Comparison of ENCODE assay signal across 16 cellular contexts in genomic region chr12:76882367-76882766, GRCh38. TPM values are rescaled to one million over a fixed set of nuclear protein-coding genes. Genes with fewer than 3 reads are reported as not detected.
DNase-seq lines count a peak whose midpoint lies in the region; ATAC-seq, FAIRE-seq and TF ChIP-seq lines count a peak whose summit lies in the region.
"Had no signal": no experiment of that assay in that cellular context is flagged by ENCODE, and none has a peak within 500 bp of the region (broad histone marks: within the 10 kb centered on the region; RNA-seq: fewer than 3 reads in every experiment).

No MANE protein-coding gene starts in this region.

- no peaks in the 10 kb centered on the region for H3K27me3 Mint-ChIP-seq in astrocyte (ENCODE audit: low read depth, unreplicated experiment)
- no peaks in the 10 kb centered on the region for H3K27me3 Mint-ChIP-seq in nephron (ENCODE audit: low read depth)
- H3K27me3 Mint-ChIP-seq in type B pancreatic cell: no peaks in the 10 kb centered on the region
- H3K27me3 Mint-ChIP-seq in activated CD4-positive, alpha-beta T cell treated with anti-CD3 and anti-CD28 coated beads, Interleukin-2, amount 10 ng/mL, durations not matched to agents 7 days and 5 days: peaks cover 47% of the 10 kb centered on the region
- H3K27me3 Mint-ChIP-seq in activated naive CD8-positive, alpha-beta T cell treated with anti-CD3 and anti-CD28 coated beads for 36 hours: peaks cover 36% of the 10 kb centered on the region

- H3K79me2 ChIP-seq in astrocyte (ENCODE audit: insufficient read depth, low read length): peaks cover 11% of the 10 kb centered on the region

- H3K9me3 ChIP-seq in HEK293 (ENCODE audit: control insufficient read depth, insufficient read depth, low read depth, low read length) (no peaks in the 10 kb centered on the region), astrocyte (ENCODE audit: insufficient read depth, low read depth, low read length) (peaks cover 3% of the 10 kb centered on the region)
- H3K9me3 ChIP-seq: BLaER1 had no signal

- no peaks in the 10 kb centered on the region for H4K20me1 ChIP-seq in astrocyte (ENCODE audit: insufficient read depth, low read length)
- H4K20me1 ChIP-seq: BLaER1 had no signal

- no peaks in the 10 kb centered on the region for H3K36me3 ChIP-seq in HEK293 (ENCODE audit: control insufficient read depth in 2 of 2, insufficient read depth in 1 of 2, low read length in 2 of 2)
- H3K36me3 ChIP-seq in astrocyte (ENCODE audit: insufficient read depth, low read length): no peaks in the 10 kb centered on the region
- H3K36me3 ChIP-seq: BLaER1 had no signal

- DNase-seq in astrocyte (ENCODE audit: low read depth): no peak
- no peak for DNase-seq in type B pancreatic cell (ENCODE audit: extremely low spot score, unreplicated experiment)
- no peak for DNase-seq in activated CD4-positive, alpha-beta T cell treated with anti-CD3 and anti-CD28 coated beads, Interleukin-2, amount 10 ng/mL, durations not matched to agents 7 days and 5 days
- no peak for DNase-seq in activated naive CD8-positive, alpha-beta T cell treated with anti-CD3 and anti-CD28 coated beads for 36 hours
- DNase-seq: 8988T; Calu3; CD4-positive, alpha-beta memory T cell; DMS79 treated with DMSO at 0.1 percent for 48 hours; GF-D8; GOT3; H7 had no signal

- H3K4me1 ChIP-seq in HEK293 (ENCODE audit: control insufficient read depth, insufficient read depth, low read length) (peaks cover 22% of the 10 kb centered on the region), astrocyte (ENCODE audit: insufficient read depth, low read length) (peaks cover 12% of the 10 kb centered on the region)

- no peak for FAIRE-seq in astrocyte (lab: Jason Lieb, UNC)

- H3K27me3 ChIP-seq in astrocyte (ENCODE audit: insufficient read depth, low read length): no peaks in the 10 kb centered on the region

- TF ChIP-seq CTCF in HEK293 (tag by site-specific recombination; IDR thresholded peaks at IDR 0.05) (no peak), astrocyte (IDR thresholded peaks at IDR 0.05; ENCODE audit: insufficient read depth, low read depth, low read length) (no peak), nephron (IDR thresholded peaks at IDR 0.05; ENCODE audit: unreplicated experiment in 3 of 3) (no peak), type B pancreatic cell (conservative IDR thresholded peaks at IDR 0.05) (no peak)

- POLR2A ChIA-PET in HEK293 (lab: Yijun Ruan, JAX): no interaction called here
- POLR2A ChIA-PET in activated CD4-positive, alpha-beta T cell treated with anti-CD3 and anti-CD28 coated beads, Interleukin-2, amount 10 ng/mL, durations not matched to agents 7 days and 5 days (lab: Charles Lee): no interaction called here

- no peak overlapping the region for H3K4me2 ChIP-seq in astrocyte (ENCODE audit: low read length)
- H3K4me2 ChIP-seq: BLaER1 had no signal

- no peak overlapping the region for H3K27ac ChIP-seq in HEK293 (ENCODE audit: extremely low read depth, low read depth, low read length)
- H3K27ac ChIP-seq in astrocyte (ENCODE audit: low read depth, low read length): no peak overlapping the region
- H3K27ac ChIP-seq: BLaER1 had no signal

- H3K4me3 Mint-ChIP-seq in astrocyte (ENCODE audit: unreplicated experiment) (no peak overlapping the region), nephron (peak overlapping the region in 1 of 3 experiments; percentile 16), type B pancreatic cell (peak overlapping the region; percentile 5)
- no peak overlapping the region for H3K4me3 Mint-ChIP-seq in activated CD4-positive, alpha-beta T cell treated with anti-CD3 and anti-CD28 coated beads, Interleukin-2, amount 10 ng/mL, durations not matched to agents 7 days and 5 days
- H3K4me3 Mint-ChIP-seq in activated naive CD8-positive, alpha-beta T cell treated with anti-CD3 and anti-CD28 coated beads for 36 hours: no peak overlapping the region
- H3K4me3 Mint-ChIP-seq: CD14-positive monocyte; CD4-positive, alpha-beta memory T cell had no signal

- peaks cover 5% of the 10 kb centered on the region for H3K9me3 Mint-ChIP-seq in astrocyte (ENCODE audit: unreplicated experiment)
- peaks cover 3% of the 10 kb centered on the region for H3K9me3 Mint-ChIP-seq in nephron
- H3K9me3 Mint-ChIP-seq in type B pancreatic cell: peaks cover 4% of the 10 kb centered on the region
- no peaks in the 10 kb centered on the region for H3K9me3 Mint-ChIP-seq in activated CD4-positive, alpha-beta T cell treated with anti-CD3 and anti-CD28 coated beads, Interleukin-2, amount 10 ng/mL, durations not matched to agents 7 days and 5 days
- no peaks in the 10 kb centered on the region for H3K9me3 Mint-ChIP-seq in activated naive CD8-positive, alpha-beta T cell treated with anti-CD3 and anti-CD28 coated beads for 36 hours

- no peak overlapping the region for H3K4me3 ChIP-seq in HEK293 (ENCODE audit: low read depth, low read length)
- no peak overlapping the region for H3K4me3 ChIP-seq in astrocyte (ENCODE audit: insufficient read depth, low read depth, low read length)
- H3K4me3 ChIP-seq: BLaER1 had no signal

- H3K36me3 Mint-ChIP-seq in astrocyte (ENCODE audit: low read depth, unreplicated experiment): no peaks in the 10 kb centered on the region
- no peaks in the 10 kb centered on the region for H3K36me3 Mint-ChIP-seq in nephron (ENCODE audit: low read depth)
- no peaks in the 10 kb centered on the region for H3K36me3 Mint-ChIP-seq in type B pancreatic cell
- no peaks in the 10 kb centered on the region for H3K36me3 Mint-ChIP-seq in activated CD4-positive, alpha-beta T cell treated with anti-CD3 and anti-CD28 coated beads, Interleukin-2, amount 10 ng/mL, durations not matched to agents 7 days and 5 days (ENCODE audit: low read depth)
- no peaks in the 10 kb centered on the region for H3K36me3 Mint-ChIP-seq in activated naive CD8-positive, alpha-beta T cell treated with anti-CD3 and anti-CD28 coated beads for 36 hours
- H3K36me3 Mint-ChIP-seq: CD4-positive, alpha-beta memory T cell had no signal

- H3K4me1 Mint-ChIP-seq in astrocyte (ENCODE audit: low read depth, unreplicated experiment) (peaks cover 34% of the 10 kb centered on the region), nephron (peaks cover 41% of the 10 kb centered on the region), type B pancreatic cell (ENCODE audit: unreplicated experiment) (peaks cover 15% of the 10 kb centered on the region)
- H3K4me1 Mint-ChIP-seq in activated CD4-positive, alpha-beta T cell treated with anti-CD3 and anti-CD28 coated beads, Interleukin-2, amount 10 ng/mL, durations not matched to agents 7 days and 5 days: peaks cover 10% of the 10 kb centered on the region
- H3K4me1 Mint-ChIP-seq in activated naive CD8-positive, alpha-beta T cell treated with anti-CD3 and anti-CD28 coated beads for 36 hours: peaks cover 11% of the 10 kb centered on the region

- CTCF ChIA-PET in HEK293 (lab: Yijun Ruan, JAX): interaction anchor here (0.7 kb wide), 1 partner anchor 74 kb away, joined by 3 read pairs; no protein-coding TSS in a partner anchor
- CTCF ChIA-PET in activated CD4-positive, alpha-beta T cell treated with anti-CD3 and anti-CD28 coated beads, Interleukin-2, amount 10 ng/mL, durations not matched to agents 7 days and 5 days (lab: Charles Lee): no interaction called here

- no peak overlapping the region for H3K9ac ChIP-seq in astrocyte (ENCODE audit: low read length)
- H3K9ac ChIP-seq: BLaER1 had no signal

- no peak overlapping the region for H2AFZ ChIP-seq in astrocyte (ENCODE audit: low read depth, low read length)

- H3K27ac Mint-ChIP-seq in astrocyte (ENCODE audit: unreplicated experiment) (peak overlapping the region; percentile 64), nephron (peak overlapping the region; percentile 5 to 39 (median 16)), type B pancreatic cell (no peak overlapping the region)
- no peak overlapping the region for H3K27ac Mint-ChIP-seq in activated CD4-positive, alpha-beta T cell treated with anti-CD3 and anti-CD28 coated beads, Interleukin-2, amount 10 ng/mL, durations not matched to agents 7 days and 5 days
- no peak overlapping the region for H3K27ac Mint-ChIP-seq in activated naive CD8-positive, alpha-beta T cell treated with anti-CD3 and anti-CD28 coated beads for 36 hours
- H3K27ac Mint-ChIP-seq: CD14-positive monocyte had no signal

- ATAC-seq in GM21528 (IDR thresholded peaks at IDR 0.05; ENCODE audit: low FRiP score, unreplicated experiment): no peak

TF ChIP-seq in HEK293, 187 proteins besides CTCF, POLR2A, EP300 and RAD21:
- peak; percentile 75 for TF ChIP-seq FEZF1 (tag by site-specific recombination; IDR thresholded peaks at IDR 0.05)
- TF ChIP-seq PRDM1 (tag by site-specific recombination; IDR thresholded peaks at IDR 0.05): 0 out of 2 replicates have a peak, but pooled peaks have one; percentile 5
- TF ChIP-seq ATF2 (tag by site-specific recombination; IDR thresholded peaks at IDR 0.05; ENCODE audit: low read depth): peak; percentile 51
- no peak for TF ChIP-seq ZBTB6 (tag by site-specific recombination; IDR thresholded peaks at IDR 0.05)
- TF ChIP-seq ZNF133 (tag by site-specific recombination; IDR thresholded peaks at IDR 0.05): no peak

RNA-seq across cellular contexts. Expression of gene CSRP2, which starts 3.5 kb away (rescaled TPM):
- total RNA-seq in astrocyte (247 and 265 TPM in 2 replicates), type B pancreatic cell (ENCODE audit: low replicate concordance) (43.2 and 88.9 TPM in 2 replicates)
- under 1 TPM in 1 of 2 experiments, not detected in 1; 0.22 TPM for total RNA-seq in activated CD4-positive, alpha-beta T cell treated with anti-CD3 and anti-CD28 coated beads, Interleukin-2, amount 10 ng/mL, durations not matched to agents 7 days and 5 days
- under 1 TPM; 0.76 to 0.78 TPM for total RNA-seq in activated naive CD8-positive, alpha-beta T cell treated with anti-CD3 and anti-CD28 coated beads for 36 hours
- total RNA-seq: CD4-positive, alpha-beta memory T cell had no signal

Comparison
In these comparisons a context has a peak if more than half of its experiments do, and no peak if none do; other contexts are left out.
1. H3K27ac Mint-ChIP-seq: peak in astrocyte (single experiment) and nephron (3 of 3); none in type B pancreatic cell (single experiment), activated CD4-positive, alpha-beta T cell treated with anti-CD3 and anti-CD28 coated beads, Interleukin-2, amount 10 ng/mL, durations not matched to agents 7 days and 5 days (single experiment) and activated naive CD8-positive, alpha-beta T cell treated with anti-CD3 and anti-CD28 coated beads for 36 hours (single experiment).
2. RNA of gene CSRP2, which starts 3.5 kb away (total RNA-seq): 247 to 265 TPM in astrocyte and 43.2 to 88.9 TPM in type B pancreatic cell; 0.76 to 0.78 TPM in activated naive CD8-positive, alpha-beta T cell treated with anti-CD3 and anti-CD28 coated beads for 36 hours and 0.22 TPM in activated CD4-positive, alpha-beta T cell treated with anti-CD3 and anti-CD28 coated beads, Interleukin-2, amount 10 ng/mL, durations not matched to agents 7 days and 5 days; every median in the first group is over 10 times any median in the second.